ENCODE assay signal across 8 cellular contexts in the genomic region with DNA sequence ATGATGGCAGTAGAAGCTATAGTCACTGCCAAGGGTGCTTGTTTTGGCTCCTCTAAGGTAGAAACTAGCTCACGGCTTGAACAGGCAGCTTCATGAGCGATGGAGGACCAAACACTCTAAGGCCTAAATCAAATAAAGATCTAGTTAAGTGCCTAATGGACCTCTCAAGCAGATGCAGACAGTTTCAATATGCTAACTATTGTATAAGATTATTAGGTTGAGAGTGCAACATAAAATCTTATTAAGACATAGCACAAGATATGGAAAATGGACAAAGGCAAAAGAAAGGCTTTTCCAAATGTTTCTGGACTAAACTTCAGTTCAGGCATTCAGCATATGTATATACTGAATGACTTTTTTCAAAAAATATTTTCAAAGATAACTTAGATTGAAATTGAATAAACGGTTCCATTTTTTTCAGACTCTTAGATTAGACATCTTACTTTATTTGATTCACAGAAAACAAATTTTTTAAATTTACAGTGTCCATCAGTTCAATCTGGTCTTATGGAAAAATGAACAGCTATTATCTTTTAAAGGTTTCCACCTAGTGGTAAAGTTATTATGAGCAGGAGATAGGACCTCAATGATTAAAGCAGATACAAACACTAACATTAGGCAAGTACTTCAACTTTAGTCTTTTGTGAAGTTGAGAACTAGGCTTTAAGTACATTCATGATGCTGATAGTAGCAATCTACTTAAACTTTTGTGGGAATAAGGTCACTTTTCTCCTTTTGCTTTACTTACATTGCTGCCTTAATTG.
A peak's percentile ranks its signal among the peaks of the same experiment; 100 is the strongest.
DNase-seq lines count a peak whose midpoint lies in the region; ATAC-seq and TF ChIP-seq lines count a peak whose summit lies in the region.
"Had no signal": no experiment of that assay in that cellular context is flagged by ENCODE, and none has a peak within 500 bp of the region (broad histone marks: within the 10 kb centered on the region; RNA-seq: fewer than 3 reads in every experiment).

No MANE protein-coding gene starts in this region.

- no peaks in the 10 kb centered on the region for H3K36me3 ChIP-seq in osteoblast (ENCODE audit: insufficient read depth, low read length)
- no peaks in the 10 kb centered on the region for H3K36me3 ChIP-seq in heart left ventricle
- H3K36me3 ChIP-seq in HAP-1 (replicated peaks), result no peaks in the 10 kb centered on the region

- H3K4me3 ChIP-seq in osteoblast (ENCODE audit: insufficient read depth, low read length) (no peak overlapping the region), heart left ventricle (no peak overlapping the region), HAP-1 (no peak overlapping the region)

- ATAC-seq in GM18505 (IDR thresholded peaks at IDR 0.05; ENCODE audit: unreplicated experiment), result peak; percentile 58
- ATAC-seq in HG03565 (IDR thresholded peaks at IDR 0.05; ENCODE audit: unreplicated experiment), result peak; percentile 52
- ATAC-seq in heart left ventricle, result no peak
- no peak for ATAC-seq in sciatic nerve

- no peak overlapping the region for H3K4me2 ChIP-seq in osteoblast (ENCODE audit: insufficient read depth, low read length)

- H3K27ac ChIP-seq in VCaP (no peak overlapping the region), osteoblast (ENCODE audit: low read depth, low read length) (no peak overlapping the region), heart left ventricle (no peak overlapping the region)

- H3K79me2 ChIP-seq in osteoblast (ENCODE audit: insufficient read depth, low read length), result no peaks in the 10 kb centered on the region

- intact Hi-C loops in heart left ventricle (cut with DNase I) (no loop called here), sciatic nerve (cut with DNase I) (no loop called here)

- H4K20me1 ChIP-seq in osteoblast (ENCODE audit: insufficient read depth, low read length), result no peaks in the 10 kb centered on the region

- H3K9me3 ChIP-seq in osteoblast (ENCODE audit: low read depth, low read length) (no peaks in the 10 kb centered on the region), heart left ventricle (peaks cover 0 to 5% (median 0%) of the 10 kb centered on the region in 12 donors), HAP-1 (no peaks in the 10 kb centered on the region)

- TF ChIP-seq CTCF in VCaP (conservative IDR thresholded peaks at IDR 0.05) (peak; percentile 67), osteoblast (IDR thresholded peaks at IDR 0.05; ENCODE audit: extremely low read depth, low read depth, low read length) (no peak), heart left ventricle (IDR thresholded peaks at IDR 0.05) (peak in 2 of 12 donors; percentile 12 to 27)

- H3K27me3 ChIP-seq in osteoblast (ENCODE audit: insufficient read depth, low read length) (no peaks in the 10 kb centered on the region), heart left ventricle (no peaks in the 10 kb centered on the region), HAP-1 (ENCODE audit: low read depth) (no peaks in the 10 kb centered on the region; the same call in 1 of the 2 replicates)

- no peak overlapping the region for H2AFZ ChIP-seq in osteoblast (ENCODE audit: low read length)

- H3K4me1 ChIP-seq in osteoblast (ENCODE audit: insufficient read depth, low read length) (no peaks in the 10 kb centered on the region), heart left ventricle (no peaks in the 10 kb centered on the region), HAP-1 (no peaks in the 10 kb centered on the region)

- in situ Hi-C loops in HAP-1 (cut with MboI; ENCODE audit: low sequenced_read_pairs), result no loop called here

- DNase-seq in osteoblast (ENCODE audit: insufficient read length, low spot score, missing footprints) (peak; percentile 51), heart left ventricle (no peak), sciatic nerve (ENCODE audit: low spot score) (no peak), HAP-1 (ENCODE audit: low spot score in 2 of 2) (no peak)
- DNase-seq: NCI-H2107 had no signal

- 75 to 82% (median 78%) methylated on average over 3 of the region's 3 CpGs for WGBS in heart left ventricle, 4 donors

- TF ChIP-seq POLR2A in GM18505 (IDR thresholded peaks at IDR 0.05; ENCODE audit: borderline replicate concordance, extremely low read depth, insufficient read depth, insufficient read length) (no peak), heart left ventricle (IDR thresholded peaks at IDR 0.05) (no peak)

Comparison
In these comparisons a context has a peak if more than half of its experiments do, and no peak if none do; other contexts are left out.
1. ATAC-seq: peak in GM18505 (single experiment) and HG03565 (single experiment); none in heart left ventricle (0 of 4) and sciatic nerve (single experiment).